In genomic region chr5:88804444-88804843, GRCh38 we compare ENCODE assay signal across 24 cellular contexts.
"Had no signal": no experiment of that assay in that cellular context is flagged by ENCODE, and none has a peak within 500 bp of the region (broad histone marks: within the 10 kb centered on the region; RNA-seq: fewer than 3 reads in every experiment).

No MANE protein-coding gene starts in this region.

- H3K27me3 Mint-ChIP-seq: effector memory CD8-positive, alpha-beta T cell; progenitor cell of endocrine pancreas had no signal

- H3K4me1 Mint-ChIP-seq: natural killer cell; neural progenitor cell; stimulated activated effector memory CD8-positive, alpha-beta T cell treated with anti-CD3 and anti-CD28 coated beads, Interleukin-12 subunit alpha, Interleukin-12 subunit beta, amount 100 ng/mL, for 72 hours had no signal

- ATAC-seq: effector memory CD8-positive, alpha-beta T cell; left colon; natural killer cell; sciatic nerve; stimulated activated effector memory CD8-positive, alpha-beta T cell treated with anti-CD3 and anti-CD28 coated beads, Interleukin-12 subunit alpha, Interleukin-12 subunit beta, amount 100 ng/mL, for 72 hours had no signal

- DNase-seq: activated CD4-positive, alpha-beta T cell treated with anti-CD3 and anti-CD28 coated beads for 4 hours; activated CD4-positive, alpha-beta T cell treated with anti-CD3 and anti-CD28 coated beads, Interleukin-2, amount 50 U/mL, for 48 hours; activated CD8-positive, alpha-beta memory T cell treated with anti-CD3 and anti-CD28 coated beads for 24 hours; activated effector memory CD4-positive, alpha-beta T cell treated with Interleukin-2 at 50 U/mL for 16 hours; activated naive CD4-positive, alpha-beta T cell treated with Interleukin-2 at 50 U/mL for 16 hours; effector memory CD8-positive, alpha-beta T cell; head of caudate nucleus; hippocampal formation; left colon; natural killer cell; retina; stimulated activated CD4-positive, alpha-beta T cell treated with anti-CD3 and anti-CD28 coated beads, Interleukin-4, amount 100 ng/mL, for 24 hours; stomach; T-helper 1 cell; tibial artery had no signal

- H3K4me3 Mint-ChIP-seq: activated naive CD8-positive, alpha-beta T cell; effector memory CD8-positive, alpha-beta T cell; natural killer cell; neural progenitor cell; stimulated activated effector memory CD8-positive, alpha-beta T cell treated with anti-CD3 and anti-CD28 coated beads, Interleukin-12 subunit alpha, Interleukin-12 subunit beta, amount 100 ng/mL, for 72 hours had no signal

- FAIRE-seq: bronchial epithelial cell, colon, endothelial cell of umbilical vein, keratinocyte had no signal

- H3K36me3 Mint-ChIP-seq: activated naive CD8-positive, alpha-beta T cell; natural killer cell; neural progenitor cell; stimulated activated effector memory CD8-positive, alpha-beta T cell treated with anti-CD3 and anti-CD28 coated beads, Interleukin-12 subunit alpha, Interleukin-12 subunit beta, amount 100 ng/mL, for 72 hours had no signal

- H3K9me3 Mint-ChIP-seq: natural killer cell; neural progenitor cell; stimulated activated effector memory CD8-positive, alpha-beta T cell treated with anti-CD3 and anti-CD28 coated beads, Interleukin-12 subunit alpha, Interleukin-12 subunit beta, amount 100 ng/mL, for 72 hours had no signal

- H3K27ac Mint-ChIP-seq: activated naive CD8-positive, alpha-beta T cell; effector memory CD8-positive, alpha-beta T cell; natural killer cell; neural progenitor cell; progenitor cell of endocrine pancreas; stimulated activated effector memory CD8-positive, alpha-beta T cell treated with anti-CD3 and anti-CD28 coated beads, Interleukin-12 subunit alpha, Interleukin-12 subunit beta, amount 100 ng/mL, for 72 hours had no signal
